Comparison of ENCODE assay signal across 29 cellular contexts in the genomic region with DNA sequence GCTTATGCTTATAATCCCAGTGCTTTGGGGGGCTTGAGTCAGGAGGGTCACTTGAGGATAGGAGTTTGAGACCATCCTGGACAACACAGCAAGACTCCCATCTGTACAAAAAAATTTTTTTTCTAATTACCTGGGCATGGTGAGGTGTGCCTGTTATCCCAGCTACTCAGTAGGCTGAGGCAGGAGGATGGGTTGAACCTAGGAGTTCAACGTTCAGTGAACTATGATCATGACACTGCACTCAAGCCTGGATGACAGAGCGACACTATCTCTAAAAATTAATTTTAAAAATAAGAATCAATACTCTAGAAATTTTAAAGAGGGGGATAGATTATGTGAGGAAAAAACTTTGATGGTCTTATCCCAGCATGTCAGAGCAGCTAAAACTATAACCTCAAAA.
"Had no signal": no experiment of that assay in that cellular context is flagged by ENCODE, and none has a peak within 500 bp of the region (broad histone marks: within the 10 kb centered on the region; RNA-seq: fewer than 3 reads in every experiment).

No MANE protein-coding gene starts in this region.

- H3K36me3 Mint-ChIP-seq: natural killer cell had no signal

- H3K4me2 ChIP-seq: neural progenitor cell, smooth muscle cell had no signal

- ATAC-seq: naive thymus-derived CD4-positive, alpha-beta T cell; natural killer cell; right cardiac atrium; sciatic nerve had no signal

- H3K27me3 Mint-ChIP-seq: naive thymus-derived CD4-positive, alpha-beta T cell; progenitor cell of endocrine pancreas; stimulated activated naive B cell treated with anti-CD40 and anti-IgM and Interleukin-4, amounts not matched to agents 10 μg/mL and 1 μg/mL and 100 μg/mL, for 72 hours; stimulated activated naive CD8-positive, alpha-beta T cell treated with anti-CD3 and anti-CD28 coated beads, Interleukin-15, Interleukin-2, amounts not matched to agents 100 ng/mL and 50 ng/mL, for 24 hours; type B pancreatic cell had no signal

- H3K4me3 Mint-ChIP-seq: naive thymus-derived CD4-positive, alpha-beta T cell; natural killer cell; nephron; neural progenitor cell; stimulated activated naive CD8-positive, alpha-beta T cell treated with anti-CD3 and anti-CD28 coated beads, Interleukin-15, Interleukin-2, amounts not matched to agents 100 ng/mL and 50 ng/mL, for 24 hours; type B pancreatic cell had no signal

- H3K9me3 ChIP-seq: ovary, psoas muscle, spleen, stomach, thoracic aorta, tibial artery, transverse colon, upper lobe of right lung, uterus had no signal

- H3K4me1 Mint-ChIP-seq: neural progenitor cell had no signal

- H3K9ac ChIP-seq: neural progenitor cell, parathyroid adenoma had no signal

- H3K36me3 ChIP-seq: neural progenitor cell, ovary, thoracic aorta, transverse colon, upper lobe of right lung, uterus had no signal

- H3K4me3 ChIP-seq: neural progenitor cell, ovary, psoas muscle, skin epidermis, smooth muscle cell, spleen, stomach, thoracic aorta, tibial artery, transverse colon, upper lobe of right lung, uterus had no signal

- H3K9me3 Mint-ChIP-seq: natural killer cell; stimulated activated naive CD8-positive, alpha-beta T cell treated with anti-CD3 and anti-CD28 coated beads, Interleukin-15, Interleukin-2, amounts not matched to agents 100 ng/mL and 50 ng/mL, for 24 hours had no signal

- DNase-seq: naive thymus-derived CD4-positive, alpha-beta T cell; natural killer cell; occipital lobe; ovary; psoas muscle; right cardiac atrium; spleen; stimulated activated CD4-positive, alpha-beta T cell treated with anti-CD3 and anti-CD28 coated beads, Interleukin-12 subunit alpha, Interleukin-12 subunit beta, amount 100 ng/mL, for 4 hours; stimulated activated CD4-positive, alpha-beta T cell treated with anti-CD3 and anti-CD28 coated beads, Interleukin-1b, Interleukin-23, amount 100 ng/mL, for 48 hours; stimulated activated CD4-positive, alpha-beta T cell treated with anti-CD3 and anti-CD28 coated beads, Interleukin-4, amount 100 ng/mL, for 1 hour; stimulated activated CD4-positive, alpha-beta T cell treated with anti-CD3 and anti-CD28 coated beads, Interleukin-4, amount 100 ng/mL, for 4 hours; stimulated activated CD8-positive, alpha-beta memory T cell treated with anti-CD3 and anti-CD28 coated beads, Interleukin-4, amount 100 ng/mL, for 48 hours; stimulated activated naive B cell treated with anti-CD40 and anti-IgM and Interleukin-4, amounts not matched to agents 10 μg/mL and 1 μg/mL and 100 μg/mL, for 72 hours; stimulated activated naive CD4-positive, alpha-beta T cell treated with Interleukin-2 at 50 U/mL for 16 hours; stomach; tibial artery; transverse colon; upper lobe of right lung; uterus had no signal

- H3K4me1 ChIP-seq: neural progenitor cell, psoas muscle, uterus had no signal

- H3K27me3 ChIP-seq: neural progenitor cell, ovary, spleen, stomach, tibial artery, transverse colon, upper lobe of right lung, uterus had no signal

- H3K27ac ChIP-seq: neural progenitor cell, ovary, parathyroid adenoma, psoas muscle, skin epidermis, spleen, stomach, thoracic aorta, tibial artery, transverse colon, upper lobe of right lung, uterus had no signal

- H2AFZ ChIP-seq: neural progenitor cell, parathyroid adenoma had no signal
